ENCODE assay signal across 10 cellular contexts in genomic region chr14:90491221-90491867, GRCh38.
A peak's percentile ranks its signal among the peaks of the same experiment; 100 is the strongest.
DNase-seq lines count a peak whose midpoint lies in the region; ATAC-seq and TF ChIP-seq lines count a peak whose summit lies in the region.
"Had no signal": no experiment of that assay in that cellular context is flagged by ENCODE, and none has a peak within 500 bp of the region (broad histone marks: within the 10 kb centered on the region; RNA-seq: fewer than 3 reads in every experiment).

No MANE protein-coding gene starts in this region.

- no peaks in the 10 kb centered on the region for H3K79me1 ChIP-seq in H9 (ENCODE audit: insufficient read depth, low read depth, low read length, poor library complexity, severe bottlenecking)

- no peak overlapping the region for H3K14ac ChIP-seq in H9 (ENCODE audit: insufficient read depth, low read length)

- H3K4me3 Mint-ChIP-seq in H9 = no peak overlapping the region

- H2AK5ac ChIP-seq in H9 (ENCODE audit: insufficient read length, low read length) = no peak overlapping the region

- H3K56ac ChIP-seq in H9 (ENCODE audit: insufficient read length, low read depth, low read length) = no peak overlapping the region

- no TSS peak for BruUV-seq in mammary epithelial cell (replicated peaks; lab: Mats Ljungman, UMichigan)

- H3K27ac ChIP-seq in mammary epithelial cell (ENCODE audit: insufficient read depth, low read depth, low read length) = no peak overlapping the region
- H3K27ac ChIP-seq in H9 (ENCODE audit: insufficient read length, low read depth, low read length) = no peak overlapping the region
- H3K27ac ChIP-seq: esophagus squamous epithelium had no signal

- CTCF ChIA-PET in mammary epithelial cell (lab: Charles Lee; ENCODE audit: low non-redundant PET) = no interaction called here

- no peak for TF ChIP-seq CTCF in mammary epithelial cell (conservative IDR thresholded peaks at IDR 0.05 in 1 of 2, IDR thresholded peaks at IDR 0.05 in 1 of 2; ENCODE audit: extremely low read depth in 1 of 2, insufficient read depth in 1 of 2, low read depth in 1 of 2, low read length in 2 of 2)
- no peak for TF ChIP-seq CTCF in H9 (conservative IDR thresholded peaks at IDR 0.05)

- no peaks in the 10 kb centered on the region; the same call in none of the 2 replicates for H3K27me3 Mint-ChIP-seq in H9 (ENCODE audit: low read depth)

- WGBS in mammary epithelial cell (ENCODE audit: low coverage, missing lambda C conversion rate) = 0% methylated on average over 6 of the region's 9 CpGs
- WGBS in H9 (ENCODE audit: extremely low coverage, insufficient read length, low lambda C conversion rate) = no CpG with 5 or more reads among the region's 9 CpGs

- H4K8ac ChIP-seq in H9 (replicated peaks; ENCODE audit: insufficient read length, low read depth, low read length) = no peak overlapping the region

- H4K91ac ChIP-seq in H9 (ENCODE audit: insufficient read length, low read depth, low read length) = no peak overlapping the region

- no peak overlapping the region for H3K4ac ChIP-seq in H9 (ENCODE audit: low read depth, low read length)

- no peaks in the 10 kb centered on the region; a peak in 1 of 5 replicates for H3K9me3 Mint-ChIP-seq in H9

- no peak overlapping the region for H2BK20ac ChIP-seq in H9 (ENCODE audit: low read depth, low read length, poor library complexity, severe bottlenecking)

- no peak overlapping the region for H3T11ph ChIP-seq in H9 (ENCODE audit: low read length)

- peaks cover 0 to 3% (median 0%) of the 10 kb centered on the region in 3 experiments; a peak in 2 of 7 replicates for H3K36me3 Mint-ChIP-seq in H9 (ENCODE audit: insufficient read depth in 1 of 3, low read depth in 3 of 3)

- H3K23ac ChIP-seq in H9 (ENCODE audit: insufficient read length, low read depth, low read length) = no peak overlapping the region

- ATAC-seq in left lobe of liver (peak; percentile 71), HG03520 (IDR thresholded peaks at IDR 0.05; ENCODE audit: unreplicated experiment) (no peak)

- DNase-seq in H7 (peak; percentile 58), mammary epithelial cell (no peak), left lobe of liver (ENCODE audit: low spot score) (no peak), stromal cell of bone marrow (ENCODE audit: low read depth) (peak; percentile 9), LoVo (ENCODE audit: low spot score) (no peak), H9 (no peak)
- no peak for DNase-seq in stimulated activated naive CD4-positive, alpha-beta T cell (lab: John Stamatoyannopoulos, UW)
- DNase-seq: esophagus squamous epithelium had no signal

- intact Hi-C loops in mammary epithelial cell (cut with micrococcal nuclease) = no loop called here

- peaks cover 25% of the 10 kb centered on the region in 2 experiments for H3K4me1 Mint-ChIP-seq in H9

- no peak overlapping the region for H2BK120ac ChIP-seq in H9 (ENCODE audit: low read depth, low read length, poor library complexity, severe bottlenecking)

- no peaks in the 10 kb centered on the region for H4K20me1 ChIP-seq in mammary epithelial cell (ENCODE audit: insufficient read depth, low read length)
- no peaks in the 10 kb centered on the region for H4K20me1 ChIP-seq in H9 (ENCODE audit: control insufficient read depth, insufficient read depth, insufficient read length)

- H3K27me3 ChIP-seq in H7 (ENCODE audit: control insufficient read depth, insufficient read depth, low read length) = no peaks in the 10 kb centered on the region
- H3K27me3 ChIP-seq in mammary epithelial cell (ENCODE audit: insufficient read depth, low read length) = no peaks in the 10 kb centered on the region
- H3K27me3 ChIP-seq in H9 (ENCODE audit: insufficient read depth, low read length) = no peaks in the 10 kb centered on the region
- H3K27me3 ChIP-seq: esophagus squamous epithelium had no signal

- H3K27ac Mint-ChIP-seq in H9 = no peak overlapping the region

- H3K4me3 ChIP-seq in H7 (ENCODE audit: insufficient read depth, low read depth, low read length) = no peak overlapping the region
- H3K4me3 ChIP-seq in mammary epithelial cell (replicated peaks in 1 of 3; ENCODE audit: insufficient read depth in 1 of 3, low read depth in 2 of 3, low read length in 3 of 3) = no peak overlapping the region
- H3K4me3 ChIP-seq: esophagus squamous epithelium, HAP-1 had no signal

- no peak overlapping the region for H2AFZ ChIP-seq in mammary epithelial cell (ENCODE audit: low read depth, low read length)
- H2AFZ ChIP-seq in H9 (ENCODE audit: low read length) = no peak overlapping the region

- H2BK15ac ChIP-seq in H9 (ENCODE audit: low read depth, low read length) = no peak overlapping the region

- H3K4me1 ChIP-seq in mammary epithelial cell (ENCODE audit: insufficient read depth, low read length) = peaks cover 6% of the 10 kb centered on the region
- H3K4me1 ChIP-seq in H9 (ENCODE audit: insufficient read depth, low read length) = no peaks in the 10 kb centered on the region; the same call in 1 of the 2 replicates
- H3K4me1 ChIP-seq: HAP-1 had no signal

- peak overlapping the region; percentile 18 for H3K4me2 ChIP-seq in mammary epithelial cell (ENCODE audit: insufficient read depth, low read depth, low read length)
- no peak overlapping the region for H3K4me2 ChIP-seq in H9 (ENCODE audit: insufficient read depth, insufficient read length, low read length)

- H3K23me2 ChIP-seq in H9 (ENCODE audit: insufficient read length, low read depth, low read length, poor library complexity, severe bottlenecking) = no peaks in the 10 kb centered on the region

- no peak overlapping the region for H2BK5ac ChIP-seq in H9 (ENCODE audit: insufficient read length, low read length)

- no peak overlapping the region for H4K5ac ChIP-seq in H9 (ENCODE audit: insufficient read length, low read depth, low read length)

- dilution Hi-C loops in mammary epithelial cell (cut with HindIII; ENCODE audit: low sequenced_read_pairs) = no loop called here

- in situ Hi-C loops in mammary epithelial cell (cut with MboI; ENCODE audit: low sequenced_read_pairs in 2 of 2) = no loop called here

- H3K18ac ChIP-seq in H9 (ENCODE audit: insufficient read length, low read depth, low read length) = no peak overlapping the region

- H3K36me3 ChIP-seq in H7 (replicated peaks; ENCODE audit: control insufficient read depth, insufficient read depth, low read length) (no peaks in the 10 kb centered on the region), mammary epithelial cell (ENCODE audit: insufficient read depth, low read length) (no peaks in the 10 kb centered on the region)
- H3K36me3 ChIP-seq: esophagus squamous epithelium, HAP-1 had no signal

- H2BK12ac ChIP-seq in H9 (ENCODE audit: insufficient read length, low read depth, low read length) = no peak overlapping the region

- H3K9me3 ChIP-seq in mammary epithelial cell (replicated peaks; ENCODE audit: insufficient read depth, low read length) = no peaks in the 10 kb centered on the region
- H3K9me3 ChIP-seq in H9 (ENCODE audit: control insufficient read depth, low read depth, low read length) = no peaks in the 10 kb centered on the region
- H3K9me3 ChIP-seq: esophagus squamous epithelium, HAP-1 had no signal

- no peak overlapping the region for H3K9ac ChIP-seq in mammary epithelial cell (ENCODE audit: insufficient read depth, low read length)
- H3K9ac ChIP-seq in H9 (ENCODE audit: extremely low read depth, insufficient read length, low read length) = no peak overlapping the region

- H3K79me2 ChIP-seq in mammary epithelial cell (ENCODE audit: insufficient read depth, low read length) (no peaks in the 10 kb centered on the region), H9 (ENCODE audit: insufficient read depth, low read length) (no peaks in the 10 kb centered on the region; the same call in 1 of the 2 replicates)

Comparison
In these comparisons a context has a peak if more than half of its experiments do, and no peak if none do; other contexts are left out.
1. DNase-seq: peak in H7 (single experiment) and stromal cell of bone marrow (single experiment); none in mammary epithelial cell (single experiment), left lobe of liver (single experiment), LoVo (single experiment), H9 (single experiment) and stimulated activated naive CD4-positive, alpha-beta T cell (0 of 6).